ENCODE assay signal across 29 cellular contexts in genomic region chr11:100957499-100957898, GRCh38.
"Had no signal": no experiment of that assay in that cellular context is flagged by ENCODE, and none has a peak within 500 bp of the region (broad histone marks: within the 10 kb centered on the region; RNA-seq: fewer than 3 reads in every experiment).

No MANE protein-coding gene starts in this region.

- H3K27me3 ChIP-seq: colonic mucosa, dorsolateral prefrontal cortex, esophagus muscularis mucosa, esophagus squamous epithelium, foreskin keratinocyte, gastrocnemius medialis, gastroesophageal sphincter, heart left ventricle, heart right ventricle, hepatocyte had no signal

- H3K4me3 Mint-ChIP-seq: dendritic cell treated with granulocyte-macrophage colony-stimulating factor and Interleukin-4, amounts not matched to agents 40 ng/mL and 50 ng/mL, for 4 days; effector memory CD8-positive, alpha-beta T cell; endodermal cell had no signal

- H3K4me3 ChIP-seq: colonic mucosa, coronary artery, dorsolateral prefrontal cortex, esophagus muscularis mucosa, esophagus squamous epithelium, gastrocnemius medialis, gastroesophageal sphincter, heart left ventricle, heart right ventricle, hepatocyte had no signal

- H3K9me3 Mint-ChIP-seq: dendritic cell treated with granulocyte-macrophage colony-stimulating factor and Interleukin-4, amounts not matched to agents 40 ng/mL and 50 ng/mL, for 4 days; endodermal cell had no signal

- DNase-seq: colonic mucosa; cortex of kidney; dermis blood vessel endothelial cell; dorsolateral prefrontal cortex; effector CD4-positive, alpha-beta T cell; effector CD8-positive, alpha-beta T cell; effector memory CD4-positive, alpha-beta T cell; effector memory CD8-positive, alpha-beta T cell; endodermal cell; erythroblast; esophagus squamous epithelium; foreskin fibroblast; foreskin keratinocyte; foreskin melanocyte; gastrocnemius medialis; glutamatergic neuron; head of caudate nucleus; heart left ventricle; heart right ventricle had no signal

- H3K27ac Mint-ChIP-seq: dendritic cell treated with granulocyte-macrophage colony-stimulating factor and Interleukin-4, amounts not matched to agents 40 ng/mL and 50 ng/mL, for 4 days; effector memory CD8-positive, alpha-beta T cell had no signal

- ATAC-seq: effector memory CD8-positive, alpha-beta T cell; esophagus mucosa; foreskin keratinocyte; gastrocnemius medialis; gastroesophageal sphincter; heart left ventricle; heart right ventricle had no signal

- H3K27ac ChIP-seq: colonic mucosa, coronary artery, dorsolateral prefrontal cortex, epithelial cell of prostate, esophagus muscularis mucosa, esophagus squamous epithelium, foreskin keratinocyte, gastrocnemius medialis, gastroesophageal sphincter, heart left ventricle, heart right ventricle, hepatocyte had no signal

- FAIRE-seq: endometrium, endothelial cell of umbilical vein, frontal cortex had no signal

- H3K27me3 Mint-ChIP-seq: dendritic cell treated with granulocyte-macrophage colony-stimulating factor and Interleukin-4, amounts not matched to agents 40 ng/mL and 50 ng/mL, for 4 days; effector memory CD8-positive, alpha-beta T cell had no signal

- H3K36me3 ChIP-seq: colonic mucosa had no signal

- H3K79me2 ChIP-seq: hepatocyte had no signal

- H3K4me2 ChIP-seq: hepatocyte had no signal

- H2AFZ ChIP-seq: hepatocyte had no signal

- H3K4me1 ChIP-seq: colonic mucosa, esophagus muscularis mucosa, esophagus squamous epithelium, foreskin keratinocyte, gastrocnemius medialis, gastroesophageal sphincter had no signal

- H3K9me3 ChIP-seq: colonic mucosa, esophagus muscularis mucosa, esophagus squamous epithelium, gastrocnemius medialis, gastroesophageal sphincter, heart left ventricle, heart right ventricle had no signal
